In genomic region chr17:43483674-43484551, GRCh38 we compare ENCODE assay signal across 8 cellular contexts. TPM values are rescaled to one million over a fixed set of nuclear protein-coding genes. Genes with fewer than 3 reads are reported as not detected.
A peak's percentile ranks its signal among the peaks of the same experiment; 100 is the strongest.
DNase-seq lines count a peak whose midpoint lies in the region; ATAC-seq lines count a peak whose summit lies in the region.

Gene DHX8, plus strand, starts transcription at chr17:43483975. Its CDS starts 63 bp downstream, at chr17:43484038.

- DNase-seq in C1 segment of cervical spinal cord (lab: John Stamatoyannopoulos, UW) (peak; percentile 82 to 99 (median 97)), NCI-H69 (lab: John Stamatoyannopoulos, UW) (peak; percentile 99), dedifferentiated amniotic fluid mesenchymal stem cell (ENCODE audit: extremely low spot score) (peak; percentile 100), left lobe of liver (ENCODE audit: low spot score) (peak; percentile 98)
- DNase-seq in activated CD4-positive, alpha-beta T cell treated with anti-CD3 and anti-CD28 coated beads, Interleukin-2, amount 50 U/mL, for 1 hour: peak; percentile 99
- peak; percentile 98 to 99 for DNase-seq in stimulated activated CD4-positive, alpha-beta T cell treated with anti-CD3 and anti-CD28 coated beads, Interleukin-2, amount 100 ng/mL, for 48 hours

- ATAC-seq in GM19324 (IDR thresholded peaks at IDR 0.05; ENCODE audit: low FRiP score, unreplicated experiment): peak; percentile 95
- peak; percentile 88 for ATAC-seq in HG03520 (IDR thresholded peaks at IDR 0.05; ENCODE audit: unreplicated experiment)
- ATAC-seq in left lobe of liver: peak; percentile 94

RNA-seq across cellular contexts. Expression of gene DHX8, which starts in this region (rescaled TPM):
- 13.7 TPM for total RNA-seq in left lobe of liver

Comparison
In these comparisons a context has a peak if more than half of its experiments do, and no peak if none do; other contexts are left out.
1. Peak in every context shown above with its lines: DNase-seq and ATAC-seq.